ENCODE assay signal across 19 cellular contexts in genomic region chr1:160377585-160378206, GRCh38. TPM values are rescaled to one million over a fixed set of nuclear protein-coding genes. Genes with fewer than 3 reads are reported as not detected.
DNase-seq lines count a peak whose midpoint lies in the region; ATAC-seq and TF ChIP-seq lines count a peak whose summit lies in the region.
"Had no signal": no experiment of that assay in that cellular context is flagged by ENCODE, and none has a peak within 500 bp of the region (broad histone marks: within the 10 kb centered on the region; RNA-seq: fewer than 3 reads in every experiment).

No MANE protein-coding gene starts in this region.

- peak; percentile 62 for DNase-seq in AG10803 (ENCODE audit: low read depth)
- peak; percentile 74 for DNase-seq in LHCN-M2 (ENCODE audit: low read depth)
- peak; percentile 76 for DNase-seq in epithelial cell of esophagus (ENCODE audit: low read depth)
- DNase-seq in neuronal stem cell (ENCODE audit: low spot score): no peak
- DNase-seq in ACHN: no peak
- DNase-seq in activated CD4-positive, alpha-beta T cell treated with anti-CD3 and anti-CD28 coated beads, Interleukin-2, amount 10 ng/mL, durations not matched to agents 7 days and 5 days: no peak
- DNase-seq in stimulated activated naive CD8-positive, alpha-beta T cell treated with anti-CD3 and anti-CD28 coated beads, Interleukin-15, Interleukin-2, amounts not matched to agents 100 U/mL and 50 U/mL, for 24 hours: no peak
- DNase-seq in SIG-M5 (lab: John Stamatoyannopoulos, UW): no peak
- DNase-seq: activated CD4-positive, alpha-beta T cell treated with anti-CD3 and anti-CD28 coated beads for 36 hours; activated naive CD4-positive, alpha-beta T cell treated with anti-CD3 and anti-CD28 coated beads, Interleukin-2, amount 50 U/mL, for 16 hours; effector memory CD8-positive, alpha-beta T cell; Kasumi-1; NCI-H1436 treated with DMSO at 0.1 percent for 48 hours; NCI-H446 treated with DMSO at 0.1 percent for 48 hours; sigmoid colon; stimulated activated CD4-positive, alpha-beta T cell treated with anti-CD3 and anti-CD28 coated beads, Interleukin-4, amount 100 ng/mL, for 1 hour; T1000 had no signal

- peak overlapping the region; percentile 25 for H2AFZ ChIP-seq in neuronal stem cell (ENCODE audit: low read length)

- no CpG with 5 or more reads among the region's 7 CpGs for WGBS in neuronal stem cell (ENCODE audit: extremely low coverage in 2 of 2, insufficient read length in 2 of 2, insufficient replicate concordance in 1 of 2), 2 donors

- no peak overlapping the region for H3K4me2 ChIP-seq in neuronal stem cell (ENCODE audit: insufficient read depth, low read length, poor library complexity, severe bottlenecking)

- TF ChIP-seq CTCF in AG10803 (conservative IDR thresholded peaks at IDR 0.05; ENCODE audit: low read length): no peak
- TF ChIP-seq CTCF in epithelial cell of esophagus (IDR thresholded peaks at IDR 0.05; ENCODE audit: insufficient read depth, low read depth, low read length, missing control alignments): no peak

- H2BK5ac ChIP-seq in neuronal stem cell (ENCODE audit: low read length): no peak overlapping the region

- H3K14ac ChIP-seq in neuronal stem cell (ENCODE audit: low read length): no peak overlapping the region

- no peak overlapping the region for H3K27ac ChIP-seq in neuronal stem cell (replicated peaks; ENCODE audit: low read length)
- H3K27ac ChIP-seq: gastroesophageal sphincter, sigmoid colon had no signal

- no peaks in the 10 kb centered on the region for H3K79me1 ChIP-seq in neuronal stem cell (ENCODE audit: low read depth, low read length)

- H2BK120ac ChIP-seq in neuronal stem cell (ENCODE audit: low read depth, low read length): no peak overlapping the region

- POLR2A ChIA-PET in activated CD4-positive, alpha-beta T cell treated with anti-CD3 and anti-CD28 coated beads, Interleukin-2, amount 10 ng/mL, durations not matched to agents 7 days and 5 days (lab: Charles Lee): no interaction called here

- peak overlapping the region; percentile 1 for H2BK15ac ChIP-seq in neuronal stem cell (ENCODE audit: low read length)

- H3K27me3 Mint-ChIP-seq in activated CD4-positive, alpha-beta T cell treated with anti-CD3 and anti-CD28 coated beads, Interleukin-2, amount 10 ng/mL, durations not matched to agents 7 days and 5 days: peaks cover 6% of the 10 kb centered on the region
- H3K27me3 Mint-ChIP-seq: activated CD4-positive, alpha-beta T cell treated with anti-CD3 and anti-CD28 coated beads for 36 hours; effector memory CD8-positive, alpha-beta T cell had no signal

- CTCF ChIA-PET in activated CD4-positive, alpha-beta T cell treated with anti-CD3 and anti-CD28 coated beads, Interleukin-2, amount 10 ng/mL, durations not matched to agents 7 days and 5 days (lab: Charles Lee): interaction anchor here (1.0 to 2.4 kb wide), 14 partner anchors 11 to 299 kb away, joined by 3 to 9 read pairs (median 5); partner anchors contain the start of gene NHLH1

- no peaks in the 10 kb centered on the region for H3K9me3 Mint-ChIP-seq in activated CD4-positive, alpha-beta T cell treated with anti-CD3 and anti-CD28 coated beads, Interleukin-2, amount 10 ng/mL, durations not matched to agents 7 days and 5 days
- H3K9me3 Mint-ChIP-seq: effector memory CD8-positive, alpha-beta T cell had no signal

- no peak overlapping the region for H3K4ac ChIP-seq in neuronal stem cell (ENCODE audit: low read length)

- no peak overlapping the region for H2BK12ac ChIP-seq in neuronal stem cell (ENCODE audit: low read length)

- no peak overlapping the region for H3K18ac ChIP-seq in neuronal stem cell (ENCODE audit: low read length)

- H3K23ac ChIP-seq in neuronal stem cell (ENCODE audit: low read depth, low read length, poor library complexity): no peak overlapping the region

- no peak for ATAC-seq in stimulated activated naive CD8-positive, alpha-beta T cell treated with anti-CD3 and anti-CD28 coated beads, Interleukin-15, Interleukin-2, amounts not matched to agents 100 U/mL and 50 U/mL, for 24 hours
- ATAC-seq: activated CD4-positive, alpha-beta T cell treated with anti-CD3 and anti-CD28 coated beads for 36 hours; effector memory CD8-positive, alpha-beta T cell; gastroesophageal sphincter had no signal

- no peak overlapping the region for H2AK5ac ChIP-seq in neuronal stem cell (ENCODE audit: low read depth, low read length)

- H3K27ac Mint-ChIP-seq in activated CD4-positive, alpha-beta T cell treated with anti-CD3 and anti-CD28 coated beads, Interleukin-2, amount 10 ng/mL, durations not matched to agents 7 days and 5 days: no peak overlapping the region
- H3K27ac Mint-ChIP-seq: activated CD4-positive, alpha-beta T cell treated with anti-CD3 and anti-CD28 coated beads for 36 hours had no signal

- H3K4me1 Mint-ChIP-seq in activated CD4-positive, alpha-beta T cell treated with anti-CD3 and anti-CD28 coated beads, Interleukin-2, amount 10 ng/mL, durations not matched to agents 7 days and 5 days: peaks cover 15% of the 10 kb centered on the region

- H3K4me1 ChIP-seq in neuronal stem cell (ENCODE audit: control insufficient read depth in 2 of 2, insufficient read depth in 1 of 2, low read depth in 1 of 2, low read length in 2 of 2): peaks cover 21 to 26% of the 10 kb centered on the region in 2 donors

- no peak overlapping the region for H3K9ac ChIP-seq in neuronal stem cell (ENCODE audit: low read depth, low read length, poor library complexity)

- no peaks in the 10 kb centered on the region for H3K36me3 Mint-ChIP-seq in activated CD4-positive, alpha-beta T cell treated with anti-CD3 and anti-CD28 coated beads, Interleukin-2, amount 10 ng/mL, durations not matched to agents 7 days and 5 days (ENCODE audit: low read depth)

- no peaks in the 10 kb centered on the region for H3K27me3 ChIP-seq in neuronal stem cell (ENCODE audit: control insufficient read depth in 3 of 3, insufficient read depth in 3 of 3, low read depth in 1 of 3, low read length in 3 of 3)
- H3K27me3 ChIP-seq: sigmoid colon had no signal

- H3K4me3 ChIP-seq in AG10803 (ENCODE audit: low read length) (no peak overlapping the region), epithelial cell of esophagus (ENCODE audit: low read length) (no peak overlapping the region), neuronal stem cell (ENCODE audit: low read length in 2 of 2) (no peak overlapping the region)
- H3K4me3 ChIP-seq: gastroesophageal sphincter, sigmoid colon had no signal

- H4K91ac ChIP-seq in neuronal stem cell (ENCODE audit: low read depth, low read length, poor library complexity): no peak overlapping the region

- H3K9me3 ChIP-seq in neuronal stem cell (replicated peaks in 1 of 2; ENCODE audit: control insufficient read depth in 2 of 2, insufficient read depth in 1 of 2, low read depth in 1 of 2, low read length in 2 of 2): no peaks in the 10 kb centered on the region
- H3K9me3 ChIP-seq: gastroesophageal sphincter, sigmoid colon had no signal

- in situ Hi-C loops in ACHN (cut with HindIII; ENCODE audit: low pct_ligation_motif_present, low pct_unique_long_range_greater_than_20kb, low sequenced_read_pairs): no loop called here

- H3K4me3 Mint-ChIP-seq in activated CD4-positive, alpha-beta T cell treated with anti-CD3 and anti-CD28 coated beads, Interleukin-2, amount 10 ng/mL, durations not matched to agents 7 days and 5 days: no peak overlapping the region
- H3K4me3 Mint-ChIP-seq: activated CD4-positive, alpha-beta T cell treated with anti-CD3 and anti-CD28 coated beads for 36 hours; effector memory CD8-positive, alpha-beta T cell had no signal

- no peak overlapping the region for H4K8ac ChIP-seq in neuronal stem cell (ENCODE audit: low read depth, low read length)

- no peaks in the 10 kb centered on the region for H3K36me3 ChIP-seq in neuronal stem cell (replicated peaks in 1 of 2; ENCODE audit: control insufficient read depth in 2 of 2, insufficient read depth in 2 of 2, low read length in 2 of 2)
- H3K36me3 ChIP-seq: gastroesophageal sphincter, sigmoid colon had no signal

RNA-seq across cellular contexts. Expression of gene NHLH1, which starts 10.8 kb away (rescaled TPM):
- 0.13 TPM in 1 of 2 replicates, not detected in the other for total RNA-seq in LHCN-M2 (2014; rRNA removed)
- 0.04 TPM for polyA plus RNA-seq in LHCN-M2 (2012)
- polyA plus RNA-seq in neuronal stem cell (2013, experiment 1 of 2): 1.0 TPM
- 1.3 TPM for polyA plus RNA-seq in neuronal stem cell (2013, experiment 2 of 2)
- under 1 TPM; 0.10 to 0.25 TPM for total RNA-seq in activated CD4-positive, alpha-beta T cell treated with anti-CD3 and anti-CD28 coated beads, Interleukin-2, amount 10 ng/mL, durations not matched to agents 7 days and 5 days
- total RNA-seq: gastroesophageal sphincter, SK-MEL-5 had no signal

RNA-seq across cellular contexts. Expression of gene VANGL2, which starts 22.7 kb away (rescaled TPM):
- total RNA-seq in LHCN-M2 (2014; rRNA removed): under 0.01 TPM in 1 of 2 replicates, not detected in the other
- 0.32 TPM for polyA plus RNA-seq in LHCN-M2 (2012)
- polyA plus RNA-seq in neuronal stem cell (2013, experiment 1 of 2): 72.6 TPM
- 74.1 TPM for polyA plus RNA-seq in neuronal stem cell (2013, experiment 2 of 2)
- under 1 TPM in 1 of 2 experiments, not detected in 1; 0.04 TPM for total RNA-seq in activated CD4-positive, alpha-beta T cell treated with anti-CD3 and anti-CD28 coated beads, Interleukin-2, amount 10 ng/mL, durations not matched to agents 7 days and 5 days

RNA-seq across cellular contexts. Expression of gene NCSTN, which starts 34.5 kb away (rescaled TPM):
- 82.5 and 95.6 TPM in 2 replicates for total RNA-seq in LHCN-M2 (2014; rRNA removed)
- polyA plus RNA-seq in LHCN-M2 (2012): 66.3 TPM
- 65.2 TPM for polyA plus RNA-seq in neuronal stem cell (2013, experiment 1 of 2)
- polyA plus RNA-seq in neuronal stem cell (2013, experiment 2 of 2): 67.6 TPM
- 10 to 100 TPM; 72.3 to 75.5 TPM for total RNA-seq in activated CD4-positive, alpha-beta T cell treated with anti-CD3 and anti-CD28 coated beads, Interleukin-2, amount 10 ng/mL, durations not matched to agents 7 days and 5 days

RNA-seq across cellular contexts. Expression of gene COPA, which starts 34.6 kb away (rescaled TPM):
- 130 and 149 TPM in 2 replicates for total RNA-seq in LHCN-M2 (2014; rRNA removed)
- polyA plus RNA-seq in LHCN-M2 (2012): 127 TPM
- 58.9 TPM for polyA plus RNA-seq in neuronal stem cell (2013, experiment 1 of 2)
- polyA plus RNA-seq in neuronal stem cell (2013, experiment 2 of 2): 60.0 TPM
- 100 to 1,000 TPM; 122 TPM for total RNA-seq in activated CD4-positive, alpha-beta T cell treated with anti-CD3 and anti-CD28 coated beads, Interleukin-2, amount 10 ng/mL, durations not matched to agents 7 days and 5 days

Comparison
In these comparisons a context has a peak if more than half of its experiments do, and no peak if none do; other contexts are left out.
1. DNase-seq: peak in AG10803 (single experiment), LHCN-M2 (single experiment) and epithelial cell of esophagus (single experiment); none in neuronal stem cell (single experiment), ACHN (single experiment), activated CD4-positive, alpha-beta T cell treated with anti-CD3 and anti-CD28 coated beads, Interleukin-2, amount 10 ng/mL, durations not matched to agents 7 days and 5 days (single experiment), stimulated activated naive CD8-positive, alpha-beta T cell treated with anti-CD3 and anti-CD28 coated beads, Interleukin-15, Interleukin-2, amounts not matched to agents 100 U/mL and 50 U/mL, for 24 hours (single experiment) and SIG-M5 (single experiment).